In the genomic region with DNA sequence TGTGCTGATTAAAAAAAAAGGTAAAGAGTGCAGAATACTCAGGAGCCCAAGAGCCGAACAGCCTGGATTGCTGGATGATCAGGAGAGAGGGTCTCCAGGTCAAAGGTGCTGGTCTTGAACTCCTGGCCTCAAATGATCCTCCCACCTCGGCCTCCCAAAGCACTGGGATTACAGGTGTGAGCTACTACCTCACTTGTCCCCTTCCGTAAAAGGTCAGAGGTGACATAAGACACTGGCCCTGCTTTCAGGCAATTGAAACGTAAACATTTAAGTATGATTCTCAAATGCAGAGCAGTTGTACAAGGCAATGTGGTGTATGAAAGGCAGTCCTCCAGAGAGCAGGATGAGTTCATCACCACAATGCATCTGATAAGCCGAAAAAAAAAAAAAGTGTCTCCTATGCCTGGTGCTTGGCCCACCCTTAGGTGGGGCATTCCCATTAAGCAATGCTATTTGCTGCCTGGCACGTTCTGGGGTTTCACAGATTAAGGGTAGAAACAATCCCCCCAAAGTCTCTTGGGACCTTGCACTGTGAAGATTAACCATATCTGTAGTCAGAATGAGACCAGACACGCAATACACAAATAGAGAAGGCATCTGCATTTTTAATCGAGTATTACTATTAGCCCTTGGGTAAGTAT, we compare ENCODE assay signal across 1 cellular context.
TF ChIP-seq lines count a peak whose summit lies in the region.

No MANE protein-coding gene starts in this region.

TF ChIP-seq in GM12878, 131 proteins besides CTCF, POLR2A, EP300 and RAD21 (continued from another document and continues in another):
- TF ChIP-seq BCLAF1 (IDR thresholded peaks at IDR 0.05) (no peak), CREB1 (IDR thresholded peaks at IDR 0.05; ENCODE audit: low read depth) (no peak), JUND (IDR thresholded peaks at IDR 0.05; ENCODE audit: low read depth, low read length) (peak; percentile 77), TAF1 (IDR thresholded peaks at IDR 0.05; ENCODE audit: borderline replicate concordance, low read depth, low read length) (no peak), NR2C1 (IDR thresholded peaks at IDR 0.05) (peak; percentile 52), EGR1 (IDR thresholded peaks at IDR 0.05; ENCODE audit: borderline replicate concordance in 1 of 2, low read depth in 2 of 2, low read length in 2 of 2) (no peak), REST (IDR thresholded peaks at IDR 0.05; ENCODE audit: low read depth, low read length) (no peak), WRNIP1 (IDR thresholded peaks at IDR 0.05; ENCODE audit: borderline replicate concordance, low read depth, low read length) (no peak), NFYA (IDR thresholded peaks at IDR 0.05; ENCODE audit: borderline replicate concordance, low read depth, low read length) (no peak), MXI1 (IDR thresholded peaks at IDR 0.05; ENCODE audit: low read depth, low read length) (no peak), MYB (IDR thresholded peaks at IDR 0.05; ENCODE audit: borderline replicate concordance, low read depth, low read length) (no peak), NR2C2 (IDR thresholded peaks at IDR 0.05; ENCODE audit: borderline replicate concordance, control insufficient read depth, insufficient read length, low read depth) (no peak), SPI1 (IDR thresholded peaks at IDR 0.05; ENCODE audit: borderline replicate concordance, insufficient read depth, low read depth, low read length) (no peak), ZSCAN29 (IDR thresholded peaks at IDR 0.05) (no peak), ATF3 (IDR thresholded peaks at IDR 0.05; ENCODE audit: borderline replicate concordance, extremely low read depth, low read depth, low read length) (no peak), GATAD2B (conservative IDR thresholded peaks at IDR 0.05; ENCODE audit: low read depth) (no peak), CBX5 (IDR thresholded peaks at IDR 0.05; ENCODE audit: low read depth) (no peak), RUNX3 (IDR thresholded peaks at IDR 0.05; ENCODE audit: low read length) (peak; percentile 90), RB1 (IDR thresholded peaks at IDR 0.05; ENCODE audit: borderline replicate concordance) (no peak; the same call in 1 of the 2 replicates), CBFB (IDR thresholded peaks at IDR 0.05; ENCODE audit: low read depth) (peak; percentile 52; the same call in 1 of the 2 replicates), PML (IDR thresholded peaks at IDR 0.05; ENCODE audit: low read length) (peak; percentile 34; the same call in 1 of the 2 replicates), CHD1 (IDR thresholded peaks at IDR 0.05; ENCODE audit: low read depth, low read length) (no peak), RFX5 (IDR thresholded peaks at IDR 0.05; ENCODE audit: low read depth, low read length) (no peak), YBX1 (IDR thresholded peaks at IDR 0.05) (0 out of 2 replicates have a peak, but pooled peaks have one; percentile 20), HCFC1 (IDR thresholded peaks at IDR 0.05; ENCODE audit: low read length) (no peak), TARDBP (IDR thresholded peaks at IDR 0.05; ENCODE audit: borderline replicate concordance) (no peak), ZNF217 (IDR thresholded peaks at IDR 0.05) (peak; percentile 76), KLF5 (IDR thresholded peaks at IDR 0.05; ENCODE audit: partially characterized antibody) (no peak), FOXK2 (IDR thresholded peaks at IDR 0.05) (no peak), HSF1 (IDR thresholded peaks at IDR 0.05; ENCODE audit: low read depth, low read length) (no peak), ZBTB40 (IDR thresholded peaks at IDR 0.05; ENCODE audit: borderline replicate concordance) (no peak), ASH2L (IDR thresholded peaks at IDR 0.05; ENCODE audit: borderline replicate concordance, low read depth) (no peak), SREBF1 (IDR thresholded peaks at IDR 0.05; ENCODE audit: low read length) (no peak), POLR2AphosphoS5 (IDR thresholded peaks at IDR 0.05; ENCODE audit: low read length) (no peak)
- TF ChIP-seq, protein P1, sequence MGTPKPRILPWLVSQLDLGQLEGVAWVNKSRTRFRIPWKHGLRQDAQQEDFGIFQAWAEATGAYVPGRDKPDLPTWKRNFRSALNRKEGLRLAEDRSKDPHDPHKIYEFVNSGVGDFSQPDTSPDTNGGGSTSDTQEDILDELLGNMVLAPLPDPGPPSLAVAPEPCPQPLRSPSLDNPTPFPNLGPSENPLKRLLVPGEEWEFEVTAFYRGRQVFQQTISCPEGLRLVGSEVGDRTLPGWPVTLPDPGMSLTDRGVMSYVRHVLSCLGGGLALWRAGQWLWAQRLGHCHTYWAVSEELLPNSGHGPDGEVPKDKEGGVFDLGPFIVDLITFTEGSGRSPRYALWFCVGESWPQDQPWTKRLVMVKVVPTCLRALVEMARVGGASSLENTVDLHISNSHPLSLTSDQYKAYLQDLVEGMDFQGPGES (IDR thresholded peaks at IDR 0.05) = no peak
- TF ChIP-seq, protein P2, sequence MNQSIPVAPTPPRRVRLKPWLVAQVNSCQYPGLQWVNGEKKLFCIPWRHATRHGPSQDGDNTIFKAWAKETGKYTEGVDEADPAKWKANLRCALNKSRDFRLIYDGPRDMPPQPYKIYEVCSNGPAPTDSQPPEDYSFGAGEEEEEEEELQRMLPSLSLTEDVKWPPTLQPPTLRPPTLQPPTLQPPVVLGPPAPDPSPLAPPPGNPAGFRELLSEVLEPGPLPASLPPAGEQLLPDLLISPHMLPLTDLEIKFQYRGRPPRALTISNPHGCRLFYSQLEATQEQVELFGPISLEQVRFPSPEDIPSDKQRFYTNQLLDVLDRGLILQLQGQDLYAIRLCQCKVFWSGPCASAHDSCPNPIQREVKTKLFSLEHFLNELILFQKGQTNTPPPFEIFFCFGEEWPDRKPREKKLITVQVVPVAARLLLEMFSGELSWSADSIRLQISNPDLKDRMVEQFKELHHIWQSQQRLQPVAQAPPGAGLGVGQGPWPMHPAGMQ (IDR thresholded peaks at IDR 0.05; ENCODE audit: borderline replicate concordance) = no peak
- TF ChIP-seq, protein P3, sequence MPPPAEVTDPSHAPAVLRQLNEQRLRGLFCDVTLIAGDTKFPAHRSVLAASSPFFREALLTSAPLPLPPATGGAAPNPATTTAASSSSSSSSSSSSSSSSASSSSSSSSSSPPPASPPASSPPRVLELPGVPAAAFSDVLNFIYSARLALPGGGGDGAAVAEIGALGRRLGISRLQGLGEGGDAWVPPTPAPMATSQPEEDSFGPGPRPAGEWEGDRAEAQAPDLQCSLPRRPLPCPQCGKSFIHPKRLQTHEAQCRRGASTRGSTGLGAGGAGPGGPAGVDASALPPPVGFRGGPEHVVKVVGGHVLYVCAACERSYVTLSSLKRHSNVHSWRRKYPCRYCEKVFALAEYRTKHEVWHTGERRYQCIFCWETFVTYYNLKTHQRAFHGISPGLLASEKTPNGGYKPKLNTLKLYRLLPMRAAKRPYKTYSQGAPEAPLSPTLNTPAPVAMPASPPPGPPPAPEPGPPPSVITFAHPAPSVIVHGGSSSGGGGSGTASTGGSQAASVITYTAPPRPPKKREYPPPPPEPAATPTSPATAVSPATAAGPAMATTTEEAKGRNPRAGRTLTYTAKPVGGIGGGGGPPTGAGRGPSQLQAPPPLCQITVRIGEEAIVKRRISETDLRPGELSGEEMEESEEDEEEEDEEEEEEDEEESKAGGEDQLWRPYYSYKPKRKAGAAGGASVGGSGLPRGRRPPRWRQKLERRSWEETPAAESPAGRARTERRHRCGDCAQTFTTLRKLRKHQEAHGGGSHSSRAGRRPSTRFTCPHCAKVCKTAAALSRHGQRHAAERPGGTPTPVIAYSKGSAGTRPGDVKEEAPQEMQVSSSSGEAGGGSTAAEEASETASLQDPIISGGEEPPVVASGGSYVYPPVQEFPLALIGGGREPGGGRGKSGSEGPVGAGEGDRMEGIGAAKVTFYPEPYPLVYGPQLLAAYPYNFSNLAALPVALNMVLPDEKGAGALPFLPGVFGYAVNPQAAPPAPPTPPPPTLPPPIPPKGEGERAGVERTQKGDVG (CRISPR knock-in tag; IDR thresholded peaks at IDR 0.05) = no peak
- TF ChIP-seq, protein P4, sequence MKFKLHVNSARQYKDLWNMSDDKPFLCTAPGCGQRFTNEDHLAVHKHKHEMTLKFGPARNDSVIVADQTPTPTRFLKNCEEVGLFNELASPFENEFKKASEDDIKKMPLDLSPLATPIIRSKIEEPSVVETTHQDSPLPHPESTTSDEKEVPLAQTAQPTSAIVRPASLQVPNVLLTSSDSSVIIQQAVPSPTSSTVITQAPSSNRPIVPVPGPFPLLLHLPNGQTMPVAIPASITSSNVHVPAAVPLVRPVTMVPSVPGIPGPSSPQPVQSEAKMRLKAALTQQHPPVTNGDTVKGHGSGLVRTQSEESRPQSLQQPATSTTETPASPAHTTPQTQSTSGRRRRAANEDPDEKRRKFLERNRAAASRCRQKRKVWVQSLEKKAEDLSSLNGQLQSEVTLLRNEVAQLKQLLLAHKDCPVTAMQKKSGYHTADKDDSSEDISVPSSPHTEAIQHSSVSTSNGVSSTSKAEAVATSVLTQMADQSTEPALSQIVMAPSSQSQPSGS (IDR thresholded peaks at IDR 0.05; ENCODE audit: low read length) = 0 out of 2 replicates have a peak, but pooled peaks have one; percentile 59
